In the genomic region with DNA sequence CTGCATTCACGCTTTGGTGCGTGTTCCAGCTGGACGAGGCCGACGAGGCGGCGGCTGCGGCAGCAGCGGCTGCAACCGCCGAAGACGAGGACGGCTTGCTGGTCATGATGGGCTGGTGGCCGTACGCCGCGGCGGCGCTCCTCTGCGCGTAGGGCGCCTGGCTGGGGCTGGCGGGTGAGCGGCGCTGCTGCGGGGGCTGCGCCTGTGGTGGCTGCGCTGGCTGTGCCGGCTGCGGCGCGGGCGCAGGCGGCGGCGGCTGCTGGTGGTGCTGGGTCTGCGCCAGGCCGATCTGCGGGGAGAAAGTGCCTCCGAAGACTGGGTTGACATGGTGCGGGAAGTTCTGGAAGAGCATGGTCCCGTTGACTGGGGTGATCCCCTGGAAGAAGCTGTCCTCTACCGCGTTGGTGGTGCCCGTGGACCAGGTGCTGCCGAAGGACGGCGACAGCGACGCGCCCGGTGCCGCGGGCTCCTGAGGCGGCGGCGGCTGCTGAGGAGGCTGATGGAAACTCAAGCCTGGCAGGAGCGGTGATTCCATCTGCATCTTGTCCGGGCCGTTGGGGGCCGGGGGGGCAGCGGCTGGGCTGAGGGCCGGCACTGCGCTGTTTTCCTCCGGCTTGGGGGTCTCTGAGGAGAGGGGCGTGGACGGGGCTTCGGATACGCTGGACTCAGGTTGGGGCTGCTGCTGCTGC, we compare ENCODE assay signal across 1 cellular context.
TF ChIP-seq lines count a peak whose summit lies in the region.

No MANE protein-coding gene starts in this region.

TF ChIP-seq in IMR-90, 13 proteins besides CTCF, POLR2A, EP300 and RAD21 (continued from another document):
- TF ChIP-seq CHD1 (IDR thresholded peaks at IDR 0.05; ENCODE audit: low read depth, low read length) (no peak), RCOR1 (IDR thresholded peaks at IDR 0.05; ENCODE audit: insufficient replicate concordance, low read length) (no peak), MXI1 (IDR thresholded peaks at IDR 0.05; ENCODE audit: borderline replicate concordance, low read depth, low read length) (no peak), SMC3 (IDR thresholded peaks at IDR 0.05; ENCODE audit: low read depth, low read length) (no peak)
